In the genomic region with DNA sequence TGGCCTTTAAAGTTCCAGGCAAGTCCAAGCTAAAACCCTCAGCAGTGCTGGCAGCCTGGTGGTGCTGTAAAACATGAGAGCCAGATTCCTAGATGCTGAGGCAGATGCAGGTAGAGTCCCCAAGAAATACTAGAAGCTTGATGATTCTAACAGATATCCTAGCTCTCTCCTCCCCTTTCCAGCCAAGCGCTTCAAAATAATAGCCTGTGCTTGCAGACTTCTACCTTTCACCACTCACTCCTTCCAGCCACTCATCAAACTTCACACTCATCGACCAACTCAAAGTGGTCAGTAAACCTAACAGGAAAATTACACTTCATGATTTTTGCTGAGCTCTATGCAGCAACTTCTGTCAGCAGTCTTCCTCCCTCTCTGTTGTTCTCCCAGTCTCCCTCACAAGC, we compare ENCODE assay signal across 32 cellular contexts. TPM values are rescaled to one million over a fixed set of nuclear protein-coding genes. Genes with fewer than 3 reads are reported as not detected.
A peak's percentile ranks its signal among the peaks of the same experiment; 100 is the strongest.
DNase-seq lines count a peak whose midpoint lies in the region; ATAC-seq, FAIRE-seq and TF ChIP-seq lines count a peak whose summit lies in the region.
"Had no signal": no experiment of that assay in that cellular context is flagged by ENCODE, and none has a peak within 500 bp of the region (broad histone marks: within the 10 kb centered on the region; RNA-seq: fewer than 3 reads in every experiment).

No MANE protein-coding gene starts in this region.

- H2AFZ ChIP-seq in mammary epithelial cell (ENCODE audit: low read depth, low read length) (no peak overlapping the region), K562 (ENCODE audit: low read depth, low read length) (peak overlapping the region; percentile 47; the same call in 1 of the 2 replicates)

- DNase-seq in mammary epithelial cell (peak; percentile 3), MCF 10A (ENCODE audit: unreplicated experiment) (no peak), K562 (ENCODE audit: extremely low read depth in 1 of 4, low spot score in 3 of 4) (peak; percentile 33 to 64 (median 55)), kidney tubule cell (ENCODE audit: low spot score) (peak; percentile 20), NCI-H1105 treated with DMSO at 0.1 percent for 48 hours (lab: John Stamatoyannopoulos, UW) (no peak), DMS153 treated with DMSO at 0.1 percent for 48 hours (lab: John Stamatoyannopoulos, UW; ENCODE audit: unreplicated experiment) (no peak), lower leg skin (ENCODE audit: low spot score in 2 of 2) (no peak)
- DNase-seq: activated CD4-positive, alpha-beta T cell treated with anti-CD3 and anti-CD28 coated beads, Interleukin-2, amount 10 ng/mL, durations not matched to agents 24 days and 14 days; activated CD8-positive, alpha-beta memory T cell treated with anti-CD3 and anti-CD28 coated beads for 24 hours; activated effector memory CD4-positive, alpha-beta T cell treated with Interleukin-2 at 50 U/mL for 16 hours; aorta; colonic mucosa; effector CD8-positive, alpha-beta T cell; NCI-H1436; NCI-H2081 treated with DMSO at 0.1 percent for 48 hours; ovary; Peyer's patch; SIG-M5; stimulated activated naive CD4-positive, alpha-beta T cell treated with Interleukin-2 at 50 U/mL for 16 hours; T1000; upper lobe of right lung had no signal

- H3K79me2 ChIP-seq in mammary epithelial cell (ENCODE audit: insufficient read depth, low read length), result peaks cover 75% of the 10 kb centered on the region
- peaks cover 91% of the 10 kb centered on the region for H3K79me2 ChIP-seq in K562 (ENCODE audit: control insufficient read depth, insufficient read depth, low read length)

- TF ChIP-seq POLR2A in K562 (conservative IDR thresholded peaks at IDR 0.05) (no peak), lower leg skin (IDR thresholded peaks at IDR 0.05) (no peak)

- CTCF ChIA-PET in mammary epithelial cell (lab: Charles Lee; ENCODE audit: low non-redundant PET) (no interaction called here), MCF 10A (lab: Yijun Ruan, JAX) (interaction anchor here (0.8 to 1.6 kb wide), 5 partner anchors 11 to 107 kb away, joined by 3 to 5 read pairs (median 4); a partner anchor contains a TSS), K562 (lab: Yijun Ruan, JAX; ENCODE audit: low intra/inter-chr PET ratio) (no interaction called here)

- H3K9me1 ChIP-seq in K562 (ENCODE audit: control insufficient read depth, insufficient read depth, low read length), result no peaks in the 10 kb centered on the region

- in situ Hi-C loops in mammary epithelial cell (cut with MboI; ENCODE audit: low sequenced_read_pairs in 2 of 2) (no loop called here), K562 (cut with MboI) (no loop called here)

- peaks cover 3% of the 10 kb centered on the region for H3K36me3 Mint-ChIP-seq in MCF 10A (ENCODE audit: insufficient read depth, unreplicated experiment)
- H3K36me3 Mint-ChIP-seq: activated naive CD4-positive, alpha-beta T cell treated with anti-CD3 and anti-CD28 coated beads, Interleukin-2, amount 50 U/mL, for 72 hours; WTC11 had no signal

- H3K27me3 ChIP-seq in mammary epithelial cell (ENCODE audit: insufficient read depth, low read length) (no peaks in the 10 kb centered on the region), K562 (ENCODE audit: control insufficient read depth in 2 of 2, insufficient read depth in 2 of 2, low read length in 2 of 2) (no peaks in the 10 kb centered on the region)
- H3K27me3 ChIP-seq: colonic mucosa, ovary, Peyer's patch, suprapubic skin, upper lobe of right lung had no signal

- intact Hi-C loops in mammary epithelial cell (cut with micrococcal nuclease) (no loop called here), MCF 10A (cut with micrococcal nuclease) (no loop called here), K562 (cut with micrococcal nuclease) (loop anchor here (2.0 kb wide), 1 partner anchor 50 kb away; a partner anchor contains a TSS), lower leg skin (cut with DNase I; ENCODE audit: low total_unique reads) (no loop called here)

- dilution Hi-C loops in mammary epithelial cell (cut with HindIII; ENCODE audit: low sequenced_read_pairs), result no loop called here

- H3K9me3 ChIP-seq in mammary epithelial cell (replicated peaks; ENCODE audit: insufficient read depth, low read length), result no peaks in the 10 kb centered on the region
- no peaks in the 10 kb centered on the region for H3K9me3 ChIP-seq in K562 (replicated peaks; ENCODE audit: control insufficient read depth, insufficient read depth, low read depth, low read length)
- H3K9me3 ChIP-seq: colonic mucosa, ovary, Peyer's patch, suprapubic skin, upper lobe of right lung had no signal

- H3K36me3 ChIP-seq in mammary epithelial cell (ENCODE audit: insufficient read depth, low read length) (no peaks in the 10 kb centered on the region), K562 (ENCODE audit: control insufficient read depth, insufficient read depth, low read length) (peaks cover 7% of the 10 kb centered on the region; the same call in 2 of the 3 replicates)
- H3K36me3 ChIP-seq: colonic mucosa, ovary, Peyer's patch, suprapubic skin, upper lobe of right lung had no signal

- no peaks in the 10 kb centered on the region for H3K27me3 Mint-ChIP-seq in MCF 10A (ENCODE audit: insufficient read depth, unreplicated experiment)
- H3K27me3 Mint-ChIP-seq: activated CD4-positive, alpha-beta T cell treated with anti-CD3 and anti-CD28 coated beads, Interleukin-2, amount 10 ng/mL, durations not matched to agents 24 days and 14 days had no signal

- no peak for TF ChIP-seq EP300 in K562 (IDR thresholded peaks at IDR 0.05; ENCODE audit: low read length)

- no peak overlapping the region for H3K27ac ChIP-seq in mammary epithelial cell (ENCODE audit: insufficient read depth, low read depth, low read length)
- H3K27ac ChIP-seq in K562 (ENCODE audit: extremely low read depth, low read depth, low read length), result peak overlapping the region; percentile 77
- H3K27ac ChIP-seq: colonic mucosa, epithelial cell of prostate, KMS-11, Peyer's patch, suprapubic skin, upper lobe of right lung had no signal

- H4K20me1 ChIP-seq in mammary epithelial cell (ENCODE audit: insufficient read depth, low read length), result no peaks in the 10 kb centered on the region
- H4K20me1 ChIP-seq in K562 (replicated peaks; ENCODE audit: control insufficient read depth, insufficient read depth, low read length), result no peaks in the 10 kb centered on the region

- no peak for TF ChIP-seq CTCF in mammary epithelial cell (conservative IDR thresholded peaks at IDR 0.05 in 1 of 2, IDR thresholded peaks at IDR 0.05 in 1 of 2; ENCODE audit: extremely low read depth in 1 of 2, insufficient read depth in 1 of 2, low read depth in 1 of 2, low read length in 2 of 2)
- no peak for TF ChIP-seq CTCF in MCF 10A (IDR thresholded peaks at IDR 0.05; ENCODE audit: unreplicated experiment)
- TF ChIP-seq CTCF in K562 (IDR thresholded peaks at IDR 0.05 in 2 of 3, conservative IDR thresholded peaks at IDR 0.05 in 1 of 3; ENCODE audit: insufficient read depth in 2 of 3, low read depth in 1 of 3, low read length in 3 of 3), result no peak
- no peak for TF ChIP-seq CTCF in lower leg skin (IDR thresholded peaks at IDR 0.05)

- H3K9ac ChIP-seq in mammary epithelial cell (ENCODE audit: insufficient read depth, low read length), result no peak overlapping the region
- H3K9ac ChIP-seq in K562 (ENCODE audit: insufficient read depth in 1 of 2, low read depth in 2 of 2, low read length in 2 of 2), result peak overlapping the region; percentile 37 to 56; a peak in 3 of 4 replicates
- H3K9ac ChIP-seq: KMS-11 had no signal

- TF ChIP-seq RAD21 in K562 (CRISPR knock-in tag; conservative IDR thresholded peaks at IDR 0.05 in 1 of 2, IDR thresholded peaks at IDR 0.05 in 1 of 2), result no peak

- POLR2A ChIA-PET in MCF 10A (lab: Yijun Ruan, JAX) (interaction anchor here (0.7 to 1.1 kb wide), 4 partner anchors 9 to 51 kb away, joined by 3 to 4 read pairs (median 3); a partner anchor contains a TSS), K562 (lab: Yijun Ruan, JAX) (interaction anchor here (0.5 to 2.3 kb wide), 15 partner anchors 9 to 322 kb away, joined by 3 to 21 read pairs (median 3); a partner anchor contains a TSS)

- no peak overlapping the region for H3K4me3 Mint-ChIP-seq in MCF 10A (ENCODE audit: unreplicated experiment)
- H3K4me3 Mint-ChIP-seq: activated CD4-positive, alpha-beta T cell treated with anti-CD3 and anti-CD28 coated beads, Interleukin-2, amount 10 ng/mL, durations not matched to agents 24 days and 14 days; nephron; WTC11 had no signal

- H3K4me1 ChIP-seq in mammary epithelial cell (ENCODE audit: insufficient read depth, low read length), result no peaks in the 10 kb centered on the region
- H3K4me1 ChIP-seq in K562 (replicated peaks in 1 of 2; ENCODE audit: control insufficient read depth in 2 of 2, insufficient read depth in 2 of 2, low read length in 2 of 2), result peaks cover 27 to 38% of the 10 kb centered on the region in 2 experiments
- H3K4me1 ChIP-seq: colonic mucosa, Peyer's patch, suprapubic skin, upper lobe of right lung had no signal

- H3K4me2 ChIP-seq in mammary epithelial cell (ENCODE audit: insufficient read depth, low read depth, low read length), result no peak overlapping the region
- peak overlapping the region; percentile 75 for H3K4me2 ChIP-seq in K562 (ENCODE audit: insufficient read depth, low read length)
- H3K4me2 ChIP-seq: KMS-11, smooth muscle cell had no signal

- no peak for FAIRE-seq in K562 (lab: Jason Lieb, UNC)
- FAIRE-seq: A204.1, H54 had no signal

- BruUV-seq in mammary epithelial cell (replicated peaks; lab: Mats Ljungman, UMichigan), result no TSS peak
- BruUV-seq in MCF 10A (replicated peaks; lab: Mats Ljungman, UMichigan), result no TSS peak
- BruUV-seq in K562 (replicated peaks; lab: Mats Ljungman, UMichigan), result no TSS peak

- H3K4me3 ChIP-seq in mammary epithelial cell (replicated peaks in 1 of 3; ENCODE audit: insufficient read depth in 1 of 3, low read depth in 2 of 3, low read length in 3 of 3), result no peak overlapping the region
- 0 out of 2 replicates have a peak overlapping the region, but pooled peaks have one; percentile 1 for H3K4me3 ChIP-seq in K562
- H3K4me3 ChIP-seq in lower leg skin (ENCODE audit: low read depth, poor library complexity, severe bottlenecking), result no peak overlapping the region
- H3K4me3 ChIP-seq: colonic mucosa, lung, ovary, Peyer's patch, smooth muscle cell, suprapubic skin, upper lobe of right lung had no signal

- H3K4me1 Mint-ChIP-seq in MCF 10A (ENCODE audit: insufficient read depth, unreplicated experiment), result peaks cover 11% of the 10 kb centered on the region
- H3K4me1 Mint-ChIP-seq: nephron had no signal

- peak; percentile 82 for ATAC-seq in K562
- ATAC-seq in GM19351 (IDR thresholded peaks at IDR 0.05; ENCODE audit: unreplicated experiment), result no peak
- ATAC-seq: activated naive CD4-positive, alpha-beta T cell treated with anti-CD3 and anti-CD28 coated beads, Interleukin-2, amount 50 U/mL, for 72 hours; upper lobe of right lung; WTC11 had no signal

- no peaks in the 10 kb centered on the region for H3K9me3 Mint-ChIP-seq in MCF 10A (ENCODE audit: unreplicated experiment)
- H3K9me3 Mint-ChIP-seq: activated CD4-positive, alpha-beta T cell treated with anti-CD3 and anti-CD28 coated beads, Interleukin-2, amount 10 ng/mL, durations not matched to agents 24 days and 14 days; WTC11 had no signal

- 100% methylated on average over 2 of the region's 2 CpGs for WGBS in mammary epithelial cell (ENCODE audit: low coverage, missing lambda C conversion rate)
- WGBS in K562 (ENCODE audit: insufficient coverage, low coverage, missing lambda C conversion rate), result 8% methylated on average over 2 of the region's 2 CpGs
- WGBS in lower leg skin, 2 donors, result 84 to 87% methylated on average over 2 of the region's 2 CpGs

- H3K27ac Mint-ChIP-seq in MCF 10A (ENCODE audit: low read depth, unreplicated experiment), result no peak overlapping the region
- H3K27ac Mint-ChIP-seq: activated CD4-positive, alpha-beta T cell treated with anti-CD3 and anti-CD28 coated beads, Interleukin-2, amount 10 ng/mL, durations not matched to agents 24 days and 14 days; activated naive CD4-positive, alpha-beta T cell treated with anti-CD3 and anti-CD28 coated beads, Interleukin-2, amount 50 U/mL, for 72 hours; nephron; WTC11 had no signal

RNA-seq across cellular contexts. Expression of a gene that starts 50.2 kb away (rescaled TPM):
- total RNA-seq in mammary epithelial cell (10 to 100 TPM; 63.7 to 65.6 TPM), MCF 10A (2022) (95.6 and 105 TPM in 2 replicates), K562 (2014; rRNA removed) (74.6 and 136 TPM in 2 replicates), K562 (2014; rRNA removed; fragmentation: Illumina TruSeq; extraction: Trizol) (59.9 and 67.3 TPM in 2 replicates), K562 (2015; rRNA removed; fragmentation: Illumina TruSeq; extraction: Trizol) (58.5 and 61.7 TPM in 2 replicates), K562 (2021) (89.1 and 90.0 TPM in 2 replicates), lower leg skin (10 to 100 TPM; 44.1 to 67.0 (median 55.9) TPM)
- polyA plus RNA-seq in mammary epithelial cell (24.1 TPM), K562 (2011; rRNA removed) (33.6 and 82.0 TPM in 2 replicates), K562 (2014; fragmentation: Illumina TruSeq; extraction: Trizol) (49.8 and 49.9 TPM in 2 replicates), K562 (2014; fragmentation: Nextera tagmentation; extraction: Ambion mirVana) (1 to 10 TPM; 7.7 to 9.6 TPM), K562 (2014; rRNA removed) (49.0 and 50.9 TPM in 2 replicates)
- polyA minus RNA-seq in mammary epithelial cell, result 85.6 TPM
- total RNA-seq in K562 (2011; cell fraction: chromatin; rRNA removed; ENCODE audit: low replicate concordance), result 221 and 364 TPM in 2 replicates
- 125 and 149 TPM in 2 replicates for total RNA-seq in K562 (2011; cell fraction: nucleolus; rRNA removed)
- 218 and 331 TPM in 2 replicates for total RNA-seq in K562 (2011; cell fraction: nucleoplasm; rRNA removed)
- 36.1 and 51.5 TPM in 2 replicates for polyA plus RNA-seq in K562 (2011; cell fraction: cytosol; rRNA removed)
- 136 and 225 TPM in 2 replicates for polyA plus RNA-seq in K562 (2011; cell fraction: nucleus; rRNA removed)
- 38.8 and 45.6 TPM in 2 replicates for polyA plus RNA-seq in K562 (2012)
- polyA minus RNA-seq in K562 (2011; rRNA and poly(A)+ RNA removed), result 80.1 and 153 TPM in 2 replicates
- 53.8 and 63.2 TPM in 2 replicates for polyA minus RNA-seq in K562 (2011; cell fraction: cytosol; rRNA and poly(A)+ RNA removed)
- 191 and 204 TPM in 2 replicates for polyA minus RNA-seq in K562 (2011; cell fraction: nucleus; rRNA and poly(A)+ RNA removed)

Comparison
In these comparisons a context has a peak if more than half of its experiments do, and no peak if none do; other contexts are left out.
1. DNase-seq: peak in mammary epithelial cell (single experiment), K562 (4 of 4) and kidney tubule cell (single experiment); none in MCF 10A (single experiment), NCI-H1105 treated with DMSO at 0.1 percent for 48 hours (single experiment), DMS153 treated with DMSO at 0.1 percent for 48 hours (single experiment) and lower leg skin (0 of 2).